ENCODE assay signal across 8 cellular contexts in genomic region chr2:176637134-176637496, GRCh38.
DNase-seq lines count a peak whose midpoint lies in the region; ATAC-seq and TF ChIP-seq lines count a peak whose summit lies in the region.
"Had no signal": no experiment of that assay in that cellular context is flagged by ENCODE, and none has a peak within 500 bp of the region (broad histone marks: within the 10 kb centered on the region; RNA-seq: fewer than 3 reads in every experiment).

No MANE protein-coding gene starts in this region.

- H3K9me3 ChIP-seq in SK-N-MC (ENCODE audit: low read depth, low read length): no peaks in the 10 kb centered on the region
- H3K9me3 ChIP-seq in skeletal muscle satellite cell (replicated peaks; ENCODE audit: low read length): no peaks in the 10 kb centered on the region

- H3K9ac ChIP-seq in SK-N-MC (ENCODE audit: insufficient read length): no peak overlapping the region
- H3K9ac ChIP-seq in skeletal muscle satellite cell (ENCODE audit: low read depth, low read length): peak overlapping the region; percentile 87

- H3K4me1 ChIP-seq in GM23338 (ENCODE audit: insufficient read depth) (peaks cover 23% of the 10 kb centered on the region), skeletal muscle satellite cell (ENCODE audit: control insufficient read depth, insufficient read depth, low read length) (peaks cover 42% of the 10 kb centered on the region)

- H3K27me3 ChIP-seq in GM23338 (ENCODE audit: insufficient read depth) (peaks cover 75% of the 10 kb centered on the region), skeletal muscle satellite cell (ENCODE audit: control insufficient read depth, insufficient read depth, low read length) (no peaks in the 10 kb centered on the region)

- H3K27me3 Mint-ChIP-seq in GM23338 (ENCODE audit: insufficient read depth, low read depth, poor library complexity): peaks cover 29% of the 10 kb centered on the region

- H3F3A ChIP-seq in GM23338 (replicated peaks; ENCODE audit: low read depth): no peaks in the 10 kb centered on the region

- peak overlapping the region; percentile 97 for H2AFZ ChIP-seq in GM23338

- H4K20me1 ChIP-seq in GM23338 (replicated peaks; ENCODE audit: insufficient read depth): no peaks in the 10 kb centered on the region

- DNase-seq in GM23338 (ENCODE audit: low spot score): no peak
- DNase-seq in SK-N-MC (ENCODE audit: low read depth, low spot score): no peak
- no peak for DNase-seq in fibroblast of pulmonary artery (ENCODE audit: low read depth)
- no peak for DNase-seq in mesenteric fat pad (ENCODE audit: low spot score)
- no peak for DNase-seq in nucleus accumbens (lab: John Stamatoyannopoulos, UW)
- DNase-seq: NCI-H1092 had no signal

- no peaks in the 10 kb centered on the region for H3K9me2 ChIP-seq in GM23338 (ENCODE audit: insufficient read depth)

- H3K36me3 ChIP-seq in GM23338 (ENCODE audit: insufficient read depth) (no peaks in the 10 kb centered on the region), SK-N-MC (ENCODE audit: insufficient read depth, low read length) (no peaks in the 10 kb centered on the region), skeletal muscle satellite cell (ENCODE audit: insufficient read depth, low read length) (no peaks in the 10 kb centered on the region)

- H3K4me3 ChIP-seq in GM23338 (peak overlapping the region; percentile 65), SK-N-MC (peak overlapping the region; percentile 86), fibroblast of pulmonary artery (replicated peaks; ENCODE audit: low read depth, low read length) (peak overlapping the region; percentile 64), skeletal muscle satellite cell (ENCODE audit: low read length) (peak overlapping the region; percentile 84)

- ATAC-seq in GM23338 (no peak), HG03520 (IDR thresholded peaks at IDR 0.05; ENCODE audit: unreplicated experiment) (no peak)

- H3K4me2 ChIP-seq in GM23338: peak overlapping the region; percentile 83
- H3K4me2 ChIP-seq in skeletal muscle satellite cell (ENCODE audit: low read length): peak overlapping the region; percentile 94

- H3K9me3 Mint-ChIP-seq in GM23338: no peaks in the 10 kb centered on the region

- peak overlapping the region; percentile 71 for H3K4me3 Mint-ChIP-seq in GM23338

- H3K27ac ChIP-seq in GM23338 (ENCODE audit: low read depth) (no peak overlapping the region), SK-N-MC (no peak overlapping the region)

- peaks cover 8% of the 10 kb centered on the region; the same call in 2 of the 3 replicates for H3K4me1 Mint-ChIP-seq in GM23338

- H3K27ac Mint-ChIP-seq in GM23338: no peak overlapping the region

- no peaks in the 10 kb centered on the region for H3K36me3 Mint-ChIP-seq in GM23338 (ENCODE audit: low read depth)

- H3K79me2 ChIP-seq in GM23338 (replicated peaks; ENCODE audit: insufficient read depth): no peaks in the 10 kb centered on the region

- TF ChIP-seq CTCF in GM23338 (conservative IDR thresholded peaks at IDR 0.05; ENCODE audit: low read depth in 2 of 2) (no peak), fibroblast of pulmonary artery (IDR thresholded peaks at IDR 0.05; ENCODE audit: low read length, missing control alignments) (no peak)

TF ChIP-seq in GM23338, 12 proteins besides CTCF, POLR2A, EP300 and RAD21:
- no peak for TF ChIP-seq EZH2phosphoT487 (IDR thresholded peaks at IDR 0.05; ENCODE audit: unreplicated experiment)
- TF ChIP-seq EZH2 (IDR thresholded peaks at IDR 0.05; ENCODE audit: low read depth, unreplicated experiment): peak; percentile 80
- no peak for TF ChIP-seq ZNF331 (CRISPR knock-in tag; IDR thresholded peaks at IDR 0.05; ENCODE audit: low read depth)
- TF ChIP-seq, protein P1, sequence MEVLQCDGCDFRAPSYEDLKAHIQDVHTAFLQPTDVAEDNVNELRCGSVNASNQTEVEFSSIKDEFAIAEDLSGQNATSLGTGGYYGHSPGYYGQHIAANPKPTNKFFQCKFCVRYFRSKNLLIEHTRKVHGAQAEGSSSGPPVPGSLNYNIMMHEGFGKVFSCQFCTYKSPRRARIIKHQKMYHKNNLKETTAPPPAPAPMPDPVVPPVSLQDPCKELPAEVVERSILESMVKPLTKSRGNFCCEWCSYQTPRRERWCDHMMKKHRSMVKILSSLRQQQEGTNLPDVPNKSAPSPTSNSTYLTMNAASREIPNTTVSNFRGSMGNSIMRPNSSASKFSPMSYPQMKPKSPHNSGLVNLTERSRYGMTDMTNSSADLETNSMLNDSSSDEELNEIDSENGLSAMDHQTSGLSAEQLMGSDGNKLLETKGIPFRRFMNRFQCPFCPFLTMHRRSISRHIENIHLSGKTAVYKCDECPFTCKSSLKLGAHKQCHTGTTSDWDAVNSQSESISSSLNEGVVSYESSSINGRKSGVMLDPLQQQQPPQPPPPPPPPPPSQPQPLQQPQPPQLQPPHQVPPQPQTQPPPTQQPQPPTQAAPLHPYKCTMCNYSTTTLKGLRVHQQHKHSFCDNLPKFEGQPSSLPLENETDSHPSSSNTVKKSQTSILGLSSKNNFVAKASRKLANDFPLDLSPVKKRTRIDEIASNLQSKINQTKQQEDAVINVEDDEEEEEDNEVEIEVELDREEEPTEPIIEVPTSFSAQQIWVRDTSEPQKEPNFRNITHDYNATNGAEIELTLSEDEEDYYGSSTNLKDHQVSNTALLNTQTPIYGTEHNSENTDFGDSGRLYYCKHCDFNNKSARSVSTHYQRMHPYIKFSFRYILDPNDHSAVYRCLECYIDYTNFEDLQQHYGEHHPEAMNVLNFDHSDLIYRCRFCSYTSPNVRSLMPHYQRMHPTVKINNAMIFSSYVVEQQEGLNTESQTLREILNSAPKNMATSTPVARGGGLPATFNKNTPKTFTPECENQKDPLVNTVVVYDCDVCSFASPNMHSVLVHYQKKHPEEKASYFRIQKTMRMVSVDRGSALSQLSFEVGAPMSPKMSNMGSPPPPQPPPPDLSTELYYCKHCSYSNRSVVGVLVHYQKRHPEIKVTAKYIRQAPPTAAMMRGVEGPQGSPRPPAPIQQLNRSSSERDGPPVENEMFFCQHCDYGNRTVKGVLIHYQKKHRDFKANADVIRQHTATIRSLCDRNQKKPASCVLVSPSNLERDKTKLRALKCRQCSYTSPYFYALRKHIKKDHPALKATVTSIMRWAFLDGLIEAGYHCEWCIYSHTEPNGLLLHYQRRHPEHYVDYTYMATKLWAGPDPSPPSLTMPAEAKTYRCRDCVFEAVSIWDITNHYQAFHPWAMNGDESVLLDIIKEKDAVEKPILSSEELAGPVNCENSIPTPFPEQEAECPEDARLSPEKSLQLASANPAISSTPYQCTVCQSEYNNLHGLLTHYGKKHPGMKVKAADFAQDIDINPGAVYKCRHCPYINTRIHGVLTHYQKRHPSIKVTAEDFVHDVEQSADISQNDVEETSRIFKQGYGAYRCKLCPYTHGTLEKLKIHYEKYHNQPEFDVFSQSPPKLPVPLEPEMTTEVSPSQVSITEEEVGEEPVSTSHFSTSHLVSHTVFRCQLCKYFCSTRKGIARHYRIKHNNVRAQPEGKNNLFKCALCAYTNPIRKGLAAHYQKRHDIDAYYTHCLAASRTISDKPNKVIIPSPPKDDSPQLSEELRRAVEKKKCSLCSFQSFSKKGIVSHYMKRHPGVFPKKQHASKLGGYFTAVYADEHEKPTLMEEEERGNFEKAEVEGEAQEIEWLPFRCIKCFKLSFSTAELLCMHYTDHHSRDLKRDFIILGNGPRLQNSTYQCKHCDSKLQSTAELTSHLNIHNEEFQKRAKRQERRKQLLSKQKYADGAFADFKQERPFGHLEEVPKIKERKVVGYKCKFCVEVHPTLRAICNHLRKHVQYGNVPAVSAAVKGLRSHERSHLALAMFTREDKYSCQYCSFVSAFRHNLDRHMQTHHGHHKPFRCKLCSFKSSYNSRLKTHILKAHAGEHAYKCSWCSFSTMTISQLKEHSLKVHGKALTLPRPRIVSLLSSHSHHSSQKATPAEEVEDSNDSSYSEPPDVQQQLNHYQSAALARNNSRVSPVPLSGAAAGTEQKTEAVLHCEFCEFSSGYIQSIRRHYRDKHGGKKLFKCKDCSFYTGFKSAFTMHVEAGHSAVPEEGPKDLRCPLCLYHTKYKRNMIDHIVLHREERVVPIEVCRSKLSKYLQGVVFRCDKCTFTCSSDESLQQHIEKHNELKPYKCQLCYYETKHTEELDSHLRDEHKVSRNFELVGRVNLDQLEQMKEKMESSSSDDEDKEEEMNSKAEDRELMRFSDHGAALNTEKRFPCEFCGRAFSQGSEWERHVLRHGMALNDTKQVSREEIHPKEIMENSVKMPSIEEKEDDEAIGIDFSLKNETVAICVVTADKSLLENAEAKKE (CRISPR knock-in tag; IDR thresholded peaks at IDR 0.05): no peak
